ENCODE assay signal across 1 cellular context in genomic region chr7:117791877-117792780, GRCh38.
TF ChIP-seq lines count a peak whose summit lies in the region.

No MANE protein-coding gene starts in this region.

TF ChIP-seq in K562, 482 proteins besides CTCF, POLR2A, EP300 and RAD21 (continued from another document and continues in another):
- peak in 1 of 2 experiments; percentile 93; a peak in 2 of 4 replicates for TF ChIP-seq ZMIZ1 (IDR thresholded peaks at IDR 0.05; ENCODE audit: low read depth in 2 of 2, low read length in 2 of 2)
- TF ChIP-seq RBM39 (optimal IDR thresholded peaks at IDR 0.05; ENCODE audit: low read depth, low read length), result peak; percentile 85
- TF ChIP-seq CREM (IDR thresholded peaks at IDR 0.05; ENCODE audit: low read depth), result peak; percentile 90
- 0 out of 2 replicates have a peak, but pooled peaks have one; percentile 54 for TF ChIP-seq JUN (IDR thresholded peaks at IDR 0.05; ENCODE audit: borderline replicate concordance, low read depth, low read length)
- no peak for TF ChIP-seq JUN (CRISPR knock-in tag; IDR thresholded peaks at IDR 0.05; ENCODE audit: borderline replicate concordance)
- TF ChIP-seq SIX5 (IDR thresholded peaks at IDR 0.05; ENCODE audit: borderline replicate concordance in 1 of 2, insufficient read depth in 1 of 2, low read depth in 1 of 2, low read length in 2 of 2), result no peak
- TF ChIP-seq ZNF551 (CRISPR knock-in tag; IDR thresholded peaks at IDR 0.05), result no peak
- TF ChIP-seq TOE1 (IDR thresholded peaks at IDR 0.05; ENCODE audit: borderline replicate concordance), result peak; percentile 52; the same call in 1 of the 2 replicates
- TF ChIP-seq TOE1 (CRISPR knock-in tag; IDR thresholded peaks at IDR 0.05; ENCODE audit: borderline replicate concordance, low read depth), result no peak
- TF ChIP-seq MLX (CRISPR knock-in tag; conservative IDR thresholded peaks at IDR 0.05), result no peak
- TF ChIP-seq, protein P1, sequence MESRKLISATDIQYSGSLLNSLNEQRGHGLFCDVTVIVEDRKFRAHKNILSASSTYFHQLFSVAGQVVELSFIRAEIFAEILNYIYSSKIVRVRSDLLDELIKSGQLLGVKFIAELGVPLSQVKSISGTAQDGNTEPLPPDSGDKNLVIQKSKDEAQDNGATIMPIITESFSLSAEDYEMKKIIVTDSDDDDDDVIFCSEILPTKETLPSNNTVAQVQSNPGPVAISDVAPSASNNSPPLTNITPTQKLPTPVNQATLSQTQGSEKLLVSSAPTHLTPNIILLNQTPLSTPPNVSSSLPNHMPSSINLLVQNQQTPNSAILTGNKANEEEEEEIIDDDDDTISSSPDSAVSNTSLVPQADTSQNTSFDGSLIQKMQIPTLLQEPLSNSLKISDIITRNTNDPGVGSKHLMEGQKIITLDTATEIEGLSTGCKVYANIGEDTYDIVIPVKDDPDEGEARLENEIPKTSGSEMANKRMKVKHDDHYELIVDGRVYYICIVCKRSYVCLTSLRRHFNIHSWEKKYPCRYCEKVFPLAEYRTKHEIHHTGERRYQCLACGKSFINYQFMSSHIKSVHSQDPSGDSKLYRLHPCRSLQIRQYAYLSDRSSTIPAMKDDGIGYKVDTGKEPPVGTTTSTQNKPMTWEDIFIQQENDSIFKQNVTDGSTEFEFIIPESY (CRISPR knock-in tag; IDR thresholded peaks at IDR 0.05), result no peak
- TF ChIP-seq FOS (IDR thresholded peaks at IDR 0.05; ENCODE audit: extremely low read depth, insufficient read length), result no peak
- TF ChIP-seq, protein P2, sequence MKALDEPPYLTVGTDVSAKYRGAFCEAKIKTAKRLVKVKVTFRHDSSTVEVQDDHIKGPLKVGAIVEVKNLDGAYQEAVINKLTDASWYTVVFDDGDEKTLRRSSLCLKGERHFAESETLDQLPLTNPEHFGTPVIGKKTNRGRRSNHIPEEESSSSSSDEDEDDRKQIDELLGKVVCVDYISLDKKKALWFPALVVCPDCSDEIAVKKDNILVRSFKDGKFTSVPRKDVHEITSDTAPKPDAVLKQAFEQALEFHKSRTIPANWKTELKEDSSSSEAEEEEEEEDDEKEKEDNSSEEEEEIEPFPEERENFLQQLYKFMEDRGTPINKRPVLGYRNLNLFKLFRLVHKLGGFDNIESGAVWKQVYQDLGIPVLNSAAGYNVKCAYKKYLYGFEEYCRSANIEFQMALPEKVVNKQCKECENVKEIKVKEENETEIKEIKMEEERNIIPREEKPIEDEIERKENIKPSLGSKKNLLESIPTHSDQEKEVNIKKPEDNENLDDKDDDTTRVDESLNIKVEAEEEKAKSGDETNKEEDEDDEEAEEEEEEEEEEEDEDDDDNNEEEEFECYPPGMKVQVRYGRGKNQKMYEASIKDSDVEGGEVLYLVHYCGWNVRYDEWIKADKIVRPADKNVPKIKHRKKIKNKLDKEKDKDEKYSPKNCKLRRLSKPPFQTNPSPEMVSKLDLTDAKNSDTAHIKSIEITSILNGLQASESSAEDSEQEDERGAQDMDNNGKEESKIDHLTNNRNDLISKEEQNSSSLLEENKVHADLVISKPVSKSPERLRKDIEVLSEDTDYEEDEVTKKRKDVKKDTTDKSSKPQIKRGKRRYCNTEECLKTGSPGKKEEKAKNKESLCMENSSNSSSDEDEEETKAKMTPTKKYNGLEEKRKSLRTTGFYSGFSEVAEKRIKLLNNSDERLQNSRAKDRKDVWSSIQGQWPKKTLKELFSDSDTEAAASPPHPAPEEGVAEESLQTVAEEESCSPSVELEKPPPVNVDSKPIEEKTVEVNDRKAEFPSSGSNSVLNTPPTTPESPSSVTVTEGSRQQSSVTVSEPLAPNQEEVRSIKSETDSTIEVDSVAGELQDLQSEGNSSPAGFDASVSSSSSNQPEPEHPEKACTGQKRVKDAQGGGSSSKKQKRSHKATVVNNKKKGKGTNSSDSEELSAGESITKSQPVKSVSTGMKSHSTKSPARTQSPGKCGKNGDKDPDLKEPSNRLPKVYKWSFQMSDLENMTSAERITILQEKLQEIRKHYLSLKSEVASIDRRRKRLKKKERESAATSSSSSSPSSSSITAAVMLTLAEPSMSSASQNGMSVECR (CRISPR knock-in tag; IDR thresholded peaks at IDR 0.05), result peak; percentile 45; the same call in 1 of the 2 replicates
- TF ChIP-seq, protein P3, sequence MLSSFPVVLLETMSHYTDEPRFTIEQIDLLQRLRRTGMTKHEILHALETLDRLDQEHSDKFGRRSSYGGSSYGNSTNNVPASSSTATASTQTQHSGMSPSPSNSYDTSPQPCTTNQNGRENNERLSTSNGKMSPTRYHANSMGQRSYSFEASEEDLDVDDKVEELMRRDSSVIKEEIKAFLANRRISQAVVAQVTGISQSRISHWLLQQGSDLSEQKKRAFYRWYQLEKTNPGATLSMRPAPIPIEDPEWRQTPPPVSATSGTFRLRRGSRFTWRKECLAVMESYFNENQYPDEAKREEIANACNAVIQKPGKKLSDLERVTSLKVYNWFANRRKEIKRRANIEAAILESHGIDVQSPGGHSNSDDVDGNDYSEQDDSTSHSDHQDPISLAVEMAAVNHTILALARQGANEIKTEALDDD (IDR thresholded peaks at IDR 0.05), result peak; percentile 94
- no peak for TF ChIP-seq KLF10 (CRISPR knock-in tag; IDR thresholded peaks at IDR 0.05)
- TF ChIP-seq NCOA2 (IDR thresholded peaks at IDR 0.05; ENCODE audit: partially characterized antibody in 2 of 2), result peak in 1 of 2 experiments; percentile 8
- TF ChIP-seq ZNF311 (CRISPR knock-in tag; IDR thresholded peaks at IDR 0.05), result no peak
- no peak for TF ChIP-seq USF2 (CRISPR knock-in tag; IDR thresholded peaks at IDR 0.05)
- TF ChIP-seq, protein P4, sequence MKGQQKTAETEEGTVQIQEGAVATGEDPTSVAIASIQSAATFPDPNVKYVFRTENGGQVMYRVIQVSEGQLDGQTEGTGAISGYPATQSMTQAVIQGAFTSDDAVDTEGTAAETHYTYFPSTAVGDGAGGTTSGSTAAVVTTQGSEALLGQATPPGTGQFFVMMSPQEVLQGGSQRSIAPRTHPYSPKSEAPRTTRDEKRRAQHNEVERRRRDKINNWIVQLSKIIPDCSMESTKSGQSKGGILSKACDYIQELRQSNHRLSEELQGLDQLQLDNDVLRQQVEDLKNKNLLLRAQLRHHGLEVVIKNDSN (CRISPR knock-in tag; IDR thresholded peaks at IDR 0.05), result no peak
- TF ChIP-seq ZNF77 (CRISPR knock-in tag; IDR thresholded peaks at IDR 0.05), result no peak
- no peak for TF ChIP-seq CEBPZ (IDR thresholded peaks at IDR 0.05; ENCODE audit: borderline replicate concordance, low read depth, low read length)
- peak; percentile 68; the same call in 1 of the 2 replicates for TF ChIP-seq RB1 (IDR thresholded peaks at IDR 0.05; ENCODE audit: low read depth)
- TF ChIP-seq KDM5B (IDR thresholded peaks at IDR 0.05; ENCODE audit: insufficient replicate concordance, low read depth, low read length), result peak; percentile 60
- TF ChIP-seq RUNX1 (IDR thresholded peaks at IDR 0.05; ENCODE audit: low read depth), result peak; percentile 95
- TF ChIP-seq HINFP (tag; conservative IDR thresholded peaks at IDR 0.05; ENCODE audit: low read depth), result no peak
- no peak for TF ChIP-seq FUS (optimal IDR thresholded peaks at IDR 0.05; ENCODE audit: low read depth, low read length)
- TF ChIP-seq MCM3 (IDR thresholded peaks at IDR 0.05), result no peak
- TF ChIP-seq, protein P5, sequence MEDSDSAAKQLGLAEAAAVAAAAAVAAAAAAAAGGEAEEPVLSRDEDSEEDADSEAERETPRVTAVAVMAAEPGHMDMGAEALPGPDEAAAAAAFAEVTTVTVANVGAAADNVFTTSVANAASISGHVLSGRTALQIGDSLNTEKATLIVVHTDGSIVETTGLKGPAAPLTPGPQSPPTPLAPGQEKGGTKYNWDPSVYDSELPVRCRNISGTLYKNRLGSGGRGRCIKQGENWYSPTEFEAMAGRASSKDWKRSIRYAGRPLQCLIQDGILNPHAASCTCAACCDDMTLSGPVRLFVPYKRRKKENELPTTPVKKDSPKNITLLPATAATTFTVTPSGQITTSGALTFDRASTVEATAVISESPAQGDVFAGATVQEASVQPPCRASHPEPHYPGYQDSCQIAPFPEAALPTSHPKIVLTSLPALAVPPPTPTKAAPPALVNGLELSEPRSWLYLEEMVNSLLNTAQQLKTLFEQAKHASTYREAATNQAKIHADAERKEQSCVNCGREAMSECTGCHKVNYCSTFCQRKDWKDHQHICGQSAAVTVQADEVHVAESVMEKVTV (CRISPR knock-in tag; IDR thresholded peaks at IDR 0.05), result peak; percentile 12; the same call in 1 of the 2 replicates
- no peak for TF ChIP-seq ZNF696 (CRISPR knock-in tag; conservative IDR thresholded peaks at IDR 0.05)
- TF ChIP-seq ZNF507 (tag; conservative IDR thresholded peaks at IDR 0.05), result no peak
- TF ChIP-seq PHB (CRISPR knock-in tag; IDR thresholded peaks at IDR 0.05), result no peak
- no peak for TF ChIP-seq CBX1 (IDR thresholded peaks at IDR 0.05; ENCODE audit: low read depth)
- TF ChIP-seq DMBX1 (CRISPR knock-in tag; IDR thresholded peaks at IDR 0.05; ENCODE audit: borderline replicate concordance), result peak; percentile 40; the same call in 1 of the 2 replicates
- TF ChIP-seq NONO (IDR thresholded peaks at IDR 0.05; ENCODE audit: low read depth in 2 of 2, low read length in 1 of 2), result peak in 1 of 2 experiments; percentile 83; a peak in 1 of 4 replicates
- no peak for TF ChIP-seq TFAP4 (CRISPR knock-in tag; IDR thresholded peaks at IDR 0.05; ENCODE audit: borderline replicate concordance)
